In the genomic region with DNA sequence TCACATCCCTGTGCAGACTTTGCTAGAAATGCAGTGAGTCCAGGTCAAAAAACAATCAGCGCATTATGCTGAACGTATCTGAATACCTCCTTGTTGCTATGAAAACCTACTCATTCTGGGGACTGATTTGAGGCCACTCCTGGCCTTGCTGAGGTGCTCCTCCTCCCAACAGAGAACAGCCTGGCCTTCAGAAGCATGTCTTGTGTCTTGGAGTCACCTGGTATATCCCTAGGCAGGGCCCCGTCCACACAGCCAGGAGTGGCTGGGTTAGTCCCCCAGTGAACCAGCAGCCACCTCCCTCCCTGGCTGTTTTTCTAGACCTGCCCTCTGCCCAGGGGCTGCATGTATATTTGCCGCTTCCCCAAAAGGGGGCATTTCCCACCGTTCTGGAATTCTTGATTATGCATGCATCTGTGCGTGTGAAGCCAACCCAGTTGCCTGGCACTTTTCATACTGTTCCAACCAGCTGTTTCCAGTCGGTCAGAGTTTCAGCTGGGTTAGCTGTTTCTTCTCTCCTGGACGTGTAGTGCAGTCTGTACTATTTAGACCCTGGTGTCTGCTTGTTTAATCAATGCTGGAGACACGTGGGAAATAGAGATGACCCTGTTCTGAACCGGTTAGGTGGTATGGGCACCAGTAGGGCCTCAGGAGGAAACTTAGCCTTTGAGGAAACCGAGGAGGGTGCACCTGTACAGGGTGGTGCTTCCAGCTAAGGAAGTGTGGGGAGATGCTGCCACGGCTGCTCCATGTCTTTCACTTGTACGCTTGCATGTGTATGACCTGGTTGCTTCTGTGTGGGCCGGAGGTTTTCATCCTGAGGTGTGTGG, we compare ENCODE assay signal across 22 cellular contexts.
A peak's percentile ranks its signal among the peaks of the same experiment; 100 is the strongest.
DNase-seq lines count a peak whose midpoint lies in the region; ATAC-seq, FAIRE-seq and TF ChIP-seq lines count a peak whose summit lies in the region.
"Had no signal": no experiment of that assay in that cellular context is flagged by ENCODE, and none has a peak within 500 bp of the region (broad histone marks: within the 10 kb centered on the region; RNA-seq: fewer than 3 reads in every experiment).

No MANE protein-coding gene starts in this region.

- H3K9ac ChIP-seq in kidney (ENCODE audit: low read length in 2 of 2) = no peak overlapping the region

- H3K27ac ChIP-seq in hepatocyte (peak overlapping the region; percentile 33), kidney (ENCODE audit: low read depth in 2 of 2, low read length in 2 of 2) (no peak overlapping the region)
- H3K27ac ChIP-seq: SJSA1, skin epidermis had no signal

- no peak overlapping the region for H3K27ac Mint-ChIP-seq in stimulated activated effector memory CD8-positive, alpha-beta T cell treated with anti-CD3 and anti-CD28 coated beads, Interleukin-12 subunit alpha, Interleukin-12 subunit beta, amount 100 ng/mL, for 72 hours
- H3K27ac Mint-ChIP-seq: activated CD4-positive, alpha-beta T cell treated with anti-CD3 and anti-CD28 coated beads for 36 hours; CD4-positive, CD25-positive, alpha-beta regulatory T cell had no signal

- no peaks in the 10 kb centered on the region for H3K9me2 ChIP-seq in hepatocyte (replicated peaks; ENCODE audit: insufficient read depth)

- H3K36me3 ChIP-seq in hepatocyte (replicated peaks; ENCODE audit: insufficient read depth, low read depth) (no peaks in the 10 kb centered on the region), kidney (ENCODE audit: control insufficient read depth in 1 of 2, insufficient read depth in 2 of 2, low read length in 2 of 2) (no peaks in the 10 kb centered on the region)
- H3K36me3 ChIP-seq: SJSA1, transverse colon had no signal

- H3K4me1 Mint-ChIP-seq in stimulated activated effector memory CD8-positive, alpha-beta T cell treated with anti-CD3 and anti-CD28 coated beads, Interleukin-12 subunit alpha, Interleukin-12 subunit beta, amount 100 ng/mL, for 72 hours = peaks cover 18% of the 10 kb centered on the region

- H3K4me3 ChIP-seq in hepatocyte = no peak overlapping the region
- no peak overlapping the region for H3K4me3 ChIP-seq in kidney (ENCODE audit: low read length in 2 of 2)
- H3K4me3 ChIP-seq: SJSA1, skin epidermis, transverse colon had no signal

- H3K4me1 ChIP-seq in hepatocyte (ENCODE audit: insufficient read depth) (peaks cover 3% of the 10 kb centered on the region), kidney (ENCODE audit: control insufficient read depth in 1 of 2, insufficient read depth in 1 of 2, low read depth in 1 of 2, low read length in 2 of 2) (peaks cover 0 to 2% of the 10 kb centered on the region in 2 donors)
- H3K4me1 ChIP-seq: SJSA1 had no signal

- ATAC-seq in stimulated activated effector memory CD8-positive, alpha-beta T cell treated with anti-CD3 and anti-CD28 coated beads, Interleukin-12 subunit alpha, Interleukin-12 subunit beta, amount 100 ng/mL, for 72 hours = peak; percentile 47
- no peak for ATAC-seq in GM19397 (IDR thresholded peaks at IDR 0.05; ENCODE audit: unreplicated experiment)
- ATAC-seq: activated CD4-positive, alpha-beta T cell treated with anti-CD3 and anti-CD28 coated beads for 36 hours; left colon had no signal

- 79% methylated on average over 14 of the region's 14 CpGs for WGBS in hepatocyte (ENCODE audit: low lambda C conversion rate, missing lambda C conversion rate)

- peak; percentile 60 for DNase-seq in activated CD8-positive, alpha-beta memory T cell treated with anti-CD3 and anti-CD28 coated beads for 24 hours
- DNase-seq in activated CD8-positive, alpha-beta memory T cell treated with anti-CD3 and anti-CD28 coated beads, Interleukin-2, amount 50 U/mL, for 48 hours = no peak
- peak; percentile 45 for DNase-seq in SK-MEL-5 (ENCODE audit: low read depth, low spot score)
- no peak for DNase-seq in hepatocyte (ENCODE audit: low spot score)
- DNase-seq in stimulated activated effector memory CD8-positive, alpha-beta T cell treated with anti-CD3 and anti-CD28 coated beads, Interleukin-12 subunit alpha, Interleukin-12 subunit beta, amount 100 ng/mL, for 72 hours (ENCODE audit: low spot score in 2 of 2) = no peak
- DNase-seq in kidney = no peak
- no peak for DNase-seq in NCI-H524 treated with DMSO at 0.1 percent for 48 hours (lab: John Stamatoyannopoulos, UW)
- DNase-seq: GOT3, MV-4-11, NCI-H2029, NCI-H510A treated with DMSO at 0.1 percent for 48 hours, OCI-M1, T-helper 9 cell, transverse colon had no signal

- H3K27me3 ChIP-seq in hepatocyte = no peaks in the 10 kb centered on the region
- H3K27me3 ChIP-seq: SJSA1, transverse colon had no signal

- no peak overlapping the region for H2AFZ ChIP-seq in hepatocyte

- no peaks in the 10 kb centered on the region for H3K79me2 ChIP-seq in hepatocyte

- intact Hi-C loops in kidney (cut with DNase I) = no loop called here

- no peak for TF ChIP-seq CTCF in hepatocyte (IDR thresholded peaks at IDR 0.05; ENCODE audit: poor library complexity)
- TF ChIP-seq CTCF in kidney (IDR thresholded peaks at IDR 0.05; ENCODE audit: borderline replicate concordance, extremely low read depth, insufficient read depth) = no peak

- in situ Hi-C loops in SK-MEL-5 (cut with HindIII; ENCODE audit: low pct_unique_long_range_greater_than_20kb, low sequenced_read_pairs) = no loop called here

- H4K20me1 ChIP-seq in hepatocyte (ENCODE audit: insufficient read depth, poor library complexity, severe bottlenecking) = no peaks in the 10 kb centered on the region

- H3K9me3 ChIP-seq in hepatocyte (ENCODE audit: low read depth) (no peaks in the 10 kb centered on the region), kidney (ENCODE audit: control insufficient read depth in 1 of 2, low read length in 2 of 2) (no peaks in the 10 kb centered on the region)
- H3K9me3 ChIP-seq: SJSA1, transverse colon had no signal

- H3K9me3 Mint-ChIP-seq in stimulated activated effector memory CD8-positive, alpha-beta T cell treated with anti-CD3 and anti-CD28 coated beads, Interleukin-12 subunit alpha, Interleukin-12 subunit beta, amount 100 ng/mL, for 72 hours = no peaks in the 10 kb centered on the region

- no peak overlapping the region for H3K4me3 Mint-ChIP-seq in stimulated activated effector memory CD8-positive, alpha-beta T cell treated with anti-CD3 and anti-CD28 coated beads, Interleukin-12 subunit alpha, Interleukin-12 subunit beta, amount 100 ng/mL, for 72 hours
- H3K4me3 Mint-ChIP-seq: activated CD4-positive, alpha-beta T cell treated with anti-CD3 and anti-CD28 coated beads for 36 hours had no signal

- no peak overlapping the region for H3K4me2 ChIP-seq in hepatocyte

- H3K36me3 Mint-ChIP-seq in stimulated activated effector memory CD8-positive, alpha-beta T cell treated with anti-CD3 and anti-CD28 coated beads, Interleukin-12 subunit alpha, Interleukin-12 subunit beta, amount 100 ng/mL, for 72 hours = no peaks in the 10 kb centered on the region
- H3K36me3 Mint-ChIP-seq: CD4-positive, CD25-positive, alpha-beta regulatory T cell had no signal

- no peak for FAIRE-seq in kidney (lab: Jason Lieb, UNC)
- FAIRE-seq: A204.1, GM18507 had no signal

Comparison
In these comparisons a context has a peak if more than half of its experiments do, and no peak if none do; other contexts are left out.
1. DNase-seq: peak in activated CD8-positive, alpha-beta memory T cell treated with anti-CD3 and anti-CD28 coated beads for 24 hours (single experiment) and SK-MEL-5 (single experiment); none in activated CD8-positive, alpha-beta memory T cell treated with anti-CD3 and anti-CD28 coated beads, Interleukin-2, amount 50 U/mL, for 48 hours (single experiment), hepatocyte (single experiment), stimulated activated effector memory CD8-positive, alpha-beta T cell treated with anti-CD3 and anti-CD28 coated beads, Interleukin-12 subunit alpha, Interleukin-12 subunit beta, amount 100 ng/mL, for 72 hours (0 of 2), kidney (single experiment) and NCI-H524 treated with DMSO at 0.1 percent for 48 hours (single experiment).